Comparison of ENCODE assay signal across 8 cellular contexts in the genomic region with DNA sequence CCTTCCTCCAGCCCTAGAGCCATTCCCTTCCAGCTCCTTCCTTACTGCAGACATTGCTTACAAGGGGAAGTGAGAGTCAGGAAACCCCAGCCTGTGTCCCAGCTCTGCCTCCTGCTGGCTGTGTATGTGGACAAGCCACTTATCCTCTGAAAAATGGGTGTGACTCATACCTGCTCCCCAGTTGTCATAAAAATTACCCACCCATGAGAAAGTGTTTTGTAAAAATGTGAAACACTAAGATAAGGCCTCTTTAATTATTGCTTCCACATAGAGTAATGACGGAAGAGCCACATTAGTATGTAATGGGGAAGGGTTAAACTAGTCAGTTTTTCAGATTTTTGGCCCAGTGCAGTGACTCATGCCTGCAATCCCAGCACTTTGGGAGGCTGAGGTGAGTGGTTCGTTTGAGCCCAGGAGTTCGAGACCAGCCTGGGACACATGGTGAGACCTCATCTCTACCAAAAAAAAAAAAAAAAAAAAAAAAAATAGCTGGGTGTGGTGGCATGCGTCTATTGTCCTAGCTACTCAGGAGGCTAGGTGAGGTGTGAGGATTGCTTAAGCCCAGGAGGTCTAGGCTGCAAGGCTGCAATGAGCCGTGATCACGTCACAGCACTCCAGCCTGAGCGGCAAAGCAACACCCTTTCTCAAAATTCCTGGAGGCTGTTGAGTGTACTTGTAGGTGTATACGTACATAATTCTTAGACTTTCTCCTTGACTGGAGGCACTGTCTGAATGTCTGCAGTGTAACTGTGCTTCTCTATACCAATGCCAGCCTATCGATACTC.
DNase-seq lines count a peak whose midpoint lies in the region; ATAC-seq and TF ChIP-seq lines count a peak whose summit lies in the region.

No MANE protein-coding gene starts in this region.

- no peak overlapping the region for H3K4me3 ChIP-seq in DND-41 (ENCODE audit: low read depth in 1 of 2, low read length in 2 of 2)
- H3K4me3 ChIP-seq in brain microvascular endothelial cell (ENCODE audit: low read depth, low read length), result no peak overlapping the region
- no peak overlapping the region for H3K4me3 ChIP-seq in mesendoderm (ENCODE audit: low read length)

- no peaks in the 10 kb centered on the region for H3K79me1 ChIP-seq in mesendoderm (ENCODE audit: low read length)

- intact Hi-C loops in CD4-positive, alpha-beta T cell (cut with DNase I, micrococcal nuclease), result no loop called here

- no peaks in the 10 kb centered on the region for H3K4me1 ChIP-seq in DND-41 (ENCODE audit: insufficient read depth, low read length)
- H3K4me1 ChIP-seq in mesendoderm (ENCODE audit: control insufficient read depth, low read depth, low read length), result no peaks in the 10 kb centered on the region

- H3K9me3 Mint-ChIP-seq in CD4-positive, alpha-beta T cell, result no peaks in the 10 kb centered on the region
- no peaks in the 10 kb centered on the region for H3K9me3 Mint-ChIP-seq in activated T-cell treated with anti-CD3 and anti-CD28 coated beads, Interleukin-2, amount 50 U/mL, for 72 hours

- no peak overlapping the region for H4K8ac ChIP-seq in mesendoderm (ENCODE audit: low read depth, low read length)

- H3K4me3 Mint-ChIP-seq in CD4-positive, alpha-beta T cell, result no peak overlapping the region
- no peak overlapping the region for H3K4me3 Mint-ChIP-seq in activated T-cell treated with anti-CD3 and anti-CD28 coated beads, Interleukin-2, amount 50 U/mL, for 72 hours

- H3K27ac ChIP-seq in DND-41 (ENCODE audit: low read length), result no peak overlapping the region
- no peak overlapping the region for H3K27ac ChIP-seq in brain microvascular endothelial cell
- no peak overlapping the region for H3K27ac ChIP-seq in mesendoderm (ENCODE audit: low read depth, low read length)
- H3K27ac ChIP-seq in CD4-positive, alpha-beta T cell (ENCODE audit: low read depth, low read length), result no peak overlapping the region

- WGBS in mesendoderm (ENCODE audit: extremely low coverage, insufficient coverage, low lambda C conversion rate), result no CpG with 5 or more reads among the region's 9 CpGs

- H3K4me1 Mint-ChIP-seq in CD4-positive, alpha-beta T cell (ENCODE audit: low read depth), result no peaks in the 10 kb centered on the region
- H3K4me1 Mint-ChIP-seq in activated T-cell treated with anti-CD3 and anti-CD28 coated beads, Interleukin-2, amount 50 U/mL, for 72 hours (ENCODE audit: low read depth), result no peaks in the 10 kb centered on the region

- CTCF ChIA-PET in CD4-positive, alpha-beta T cell (lab: Charles Lee), result interaction anchor here (0.6 kb wide), 1 partner anchor 297 kb away, joined by 3 read pairs; no protein-coding TSS in a partner anchor

- H3K27me3 Mint-ChIP-seq in CD4-positive, alpha-beta T cell, result no peaks in the 10 kb centered on the region
- H3K27me3 Mint-ChIP-seq in activated T-cell treated with anti-CD3 and anti-CD28 coated beads, Interleukin-2, amount 50 U/mL, for 72 hours (ENCODE audit: low read depth), result no peaks in the 10 kb centered on the region

- no peak overlapping the region for H2AK5ac ChIP-seq in mesendoderm (ENCODE audit: low read length)

- H3K36me3 Mint-ChIP-seq in CD4-positive, alpha-beta T cell (ENCODE audit: low read depth), result no peaks in the 10 kb centered on the region
- no peaks in the 10 kb centered on the region for H3K36me3 Mint-ChIP-seq in activated T-cell treated with anti-CD3 and anti-CD28 coated beads, Interleukin-2, amount 50 U/mL, for 72 hours (ENCODE audit: insufficient read depth in 2 of 2)

- TF ChIP-seq CTCF in DND-41 (IDR thresholded peaks at IDR 0.05; ENCODE audit: borderline replicate concordance, extremely low read depth, low read length, poor library complexity, severe bottlenecking), result peak; percentile 19
- peak; percentile 63 for TF ChIP-seq CTCF in brain microvascular endothelial cell (IDR thresholded peaks at IDR 0.05; ENCODE audit: low read depth, low read length, missing control alignments)
- TF ChIP-seq CTCF in CD4-positive, alpha-beta T cell (IDR thresholded peaks at IDR 0.05), result no peak

- POLR2A ChIA-PET in CD4-positive, alpha-beta T cell (lab: Charles Lee), result no interaction called here

- no peak overlapping the region for H3K18ac ChIP-seq in mesendoderm (ENCODE audit: low read length)

- no peak overlapping the region for H2AFZ ChIP-seq in DND-41 (ENCODE audit: low read depth, low read length)

- no peak overlapping the region for H3K56ac ChIP-seq in mesendoderm (ENCODE audit: low read length)

- H3K9me3 ChIP-seq in DND-41 (ENCODE audit: insufficient read depth, low read length, severe bottlenecking), result no peaks in the 10 kb centered on the region
- no peaks in the 10 kb centered on the region for H3K9me3 ChIP-seq in CD4-positive, alpha-beta T cell (ENCODE audit: control insufficient read depth, low read length)

- H3K9ac ChIP-seq in DND-41 (ENCODE audit: low read depth, low read length), result no peak overlapping the region
- no peak overlapping the region for H3K9ac ChIP-seq in mesendoderm (ENCODE audit: low read length)

- H3K36me3 ChIP-seq in DND-41 (ENCODE audit: insufficient read depth, low read length) (no peaks in the 10 kb centered on the region), brain microvascular endothelial cell (replicated peaks) (no peaks in the 10 kb centered on the region), mesendoderm (ENCODE audit: control insufficient read depth, insufficient read depth, low read length) (no peaks in the 10 kb centered on the region)

- H3K27me3 ChIP-seq in DND-41 (ENCODE audit: insufficient read depth, low read length, poor library complexity), result peaks cover 6% of the 10 kb centered on the region
- no peaks in the 10 kb centered on the region for H3K27me3 ChIP-seq in brain microvascular endothelial cell (replicated peaks)
- H3K27me3 ChIP-seq in mesendoderm (ENCODE audit: insufficient read depth, low read length, poor library complexity), result no peaks in the 10 kb centered on the region
- H3K27me3 ChIP-seq in CD4-positive, alpha-beta T cell (ENCODE audit: control insufficient read depth, insufficient read depth, low read length), result no peaks in the 10 kb centered on the region

- ATAC-seq in DND-41 (ENCODE audit: insufficient read depth, low read depth) (no peak), HG03432 (IDR thresholded peaks at IDR 0.05; ENCODE audit: unreplicated experiment) (no peak)
- ATAC-seq in CD4-positive, alpha-beta T cell (ENCODE audit: poor library complexity), result no peak
- no peak for ATAC-seq in activated T-cell treated with anti-CD3 and anti-CD28 coated beads, Interleukin-2, amount 50 U/mL, for 72 hours (replicated peaks in 1 of 2)

- no peak overlapping the region for H3K27ac Mint-ChIP-seq in CD4-positive, alpha-beta T cell
- no peak overlapping the region for H3K27ac Mint-ChIP-seq in activated T-cell treated with anti-CD3 and anti-CD28 coated beads, Interleukin-2, amount 50 U/mL, for 72 hours

- no peak overlapping the region for H3K23ac ChIP-seq in mesendoderm (ENCODE audit: low read length)

- no peak overlapping the region for H2BK120ac ChIP-seq in mesendoderm (ENCODE audit: low read depth, low read length)

- H2BK5ac ChIP-seq in mesendoderm (ENCODE audit: low read length), result no peak overlapping the region

- no peak overlapping the region for H2BK15ac ChIP-seq in mesendoderm (replicated peaks; ENCODE audit: low read depth)

- peaks cover 4% of the 10 kb centered on the region; the same call in 1 of the 2 replicates for H4K20me1 ChIP-seq in DND-41 (ENCODE audit: insufficient read depth, low read length)

- no peak overlapping the region for H3K4me2 ChIP-seq in DND-41 (ENCODE audit: insufficient read depth, low read length)
- H3K4me2 ChIP-seq in mesendoderm (ENCODE audit: low read length), result no peak overlapping the region

- H3K79me2 ChIP-seq in DND-41 (ENCODE audit: insufficient read depth, low read length) (no peaks in the 10 kb centered on the region), mesendoderm (ENCODE audit: control insufficient read depth, insufficient read depth, low read length) (no peaks in the 10 kb centered on the region)

- no peak for DNase-seq in DND-41
- DNase-seq in LoVo (ENCODE audit: low spot score), result peak; percentile 23
- peak; percentile 43 for DNase-seq in brain microvascular endothelial cell
- DNase-seq in mesendoderm, result peak; percentile 68
- no peak for DNase-seq in stimulated activated CD4-positive, alpha-beta T cell treated with anti-CD3 and anti-CD28 coated beads, Interleukin-2, amount 100 ng/mL, for 24 hours
- no peak for DNase-seq in CD4-positive, alpha-beta T cell
- DNase-seq in activated T-cell treated with anti-CD3 and anti-CD28 coated beads, Interleukin-2, amount 50 U/mL, for 72 hours, result no peak

- no peak overlapping the region for H3K4ac ChIP-seq in mesendoderm (ENCODE audit: low read depth, low read length)

- H4K5ac ChIP-seq in mesendoderm (ENCODE audit: low read length), result no peak overlapping the region

- in situ Hi-C loops in brain microvascular endothelial cell (cut with HindIII; ENCODE audit: low pct_ligation_motif_present, low sequenced_read_pairs), result no loop called here

Comparison
In these comparisons a context has a peak if more than half of its experiments do, and no peak if none do; other contexts are left out.
1. DNase-seq: peak in LoVo (single experiment), brain microvascular endothelial cell (single experiment) and mesendoderm (single experiment); none in DND-41 (single experiment), stimulated activated CD4-positive, alpha-beta T cell treated with anti-CD3 and anti-CD28 coated beads, Interleukin-2, amount 100 ng/mL, for 24 hours (0 of 2), CD4-positive, alpha-beta T cell (0 of 10) and activated T-cell treated with anti-CD3 and anti-CD28 coated beads, Interleukin-2, amount 50 U/mL, for 72 hours (0 of 2).